Comparison of ENCODE assay signal across 1 cellular context in the genomic region with DNA sequence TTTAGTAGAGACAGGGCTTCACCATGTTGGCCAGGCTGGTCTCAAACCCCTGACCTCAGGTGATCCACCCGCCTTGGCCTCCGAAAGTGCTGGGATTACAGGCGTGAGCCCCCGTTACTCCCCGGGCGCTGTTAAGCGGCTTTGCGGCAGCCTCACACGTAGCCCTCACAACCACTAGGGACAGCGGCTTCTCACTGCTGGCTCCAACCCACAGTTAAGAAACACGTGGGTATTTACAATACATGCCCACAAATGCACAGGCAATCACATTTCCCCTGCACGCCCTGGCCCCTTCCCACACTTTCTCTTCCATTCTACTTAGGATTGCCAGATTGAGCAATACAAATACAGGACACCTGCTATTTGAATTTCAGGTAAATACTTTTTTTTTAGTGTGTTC.
TF ChIP-seq lines count a peak whose summit lies in the region.

No MANE protein-coding gene starts in this region.

TF ChIP-seq in K562, 482 proteins besides CTCF, POLR2A, EP300 and RAD21 (continued from another document):
- TF ChIP-seq, protein P1, sequence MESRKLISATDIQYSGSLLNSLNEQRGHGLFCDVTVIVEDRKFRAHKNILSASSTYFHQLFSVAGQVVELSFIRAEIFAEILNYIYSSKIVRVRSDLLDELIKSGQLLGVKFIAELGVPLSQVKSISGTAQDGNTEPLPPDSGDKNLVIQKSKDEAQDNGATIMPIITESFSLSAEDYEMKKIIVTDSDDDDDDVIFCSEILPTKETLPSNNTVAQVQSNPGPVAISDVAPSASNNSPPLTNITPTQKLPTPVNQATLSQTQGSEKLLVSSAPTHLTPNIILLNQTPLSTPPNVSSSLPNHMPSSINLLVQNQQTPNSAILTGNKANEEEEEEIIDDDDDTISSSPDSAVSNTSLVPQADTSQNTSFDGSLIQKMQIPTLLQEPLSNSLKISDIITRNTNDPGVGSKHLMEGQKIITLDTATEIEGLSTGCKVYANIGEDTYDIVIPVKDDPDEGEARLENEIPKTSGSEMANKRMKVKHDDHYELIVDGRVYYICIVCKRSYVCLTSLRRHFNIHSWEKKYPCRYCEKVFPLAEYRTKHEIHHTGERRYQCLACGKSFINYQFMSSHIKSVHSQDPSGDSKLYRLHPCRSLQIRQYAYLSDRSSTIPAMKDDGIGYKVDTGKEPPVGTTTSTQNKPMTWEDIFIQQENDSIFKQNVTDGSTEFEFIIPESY (CRISPR knock-in tag; IDR thresholded peaks at IDR 0.05), result peak; percentile 100
- TF ChIP-seq ZNF77 (CRISPR knock-in tag; IDR thresholded peaks at IDR 0.05) (no peak), MCM5 (IDR thresholded peaks at IDR 0.05; ENCODE audit: low read depth) (no peak), MYBL2 (IDR thresholded peaks at IDR 0.05; ENCODE audit: low read depth) (no peak), MYBL2 (CRISPR knock-in tag; IDR thresholded peaks at IDR 0.05; ENCODE audit: borderline replicate concordance) (no peak), PCBP2 (IDR thresholded peaks at IDR 0.05; ENCODE audit: low read depth, low read length, poor library complexity, severe bottlenecking) (no peak), ZNF143 (CRISPR knock-in tag; IDR thresholded peaks at IDR 0.05) (no peak), ZNF253 (CRISPR knock-in tag; conservative IDR thresholded peaks at IDR 0.05) (no peak), ZNF239 (CRISPR knock-in tag; IDR thresholded peaks at IDR 0.05) (no peak), KDM4B (IDR thresholded peaks at IDR 0.05; ENCODE audit: borderline replicate concordance in 2 of 2, low read depth in 1 of 2) (no peak), SIRT6 (IDR thresholded peaks at IDR 0.05; ENCODE audit: low read depth, low read length) (no peak)
- TF ChIP-seq, protein P2, sequence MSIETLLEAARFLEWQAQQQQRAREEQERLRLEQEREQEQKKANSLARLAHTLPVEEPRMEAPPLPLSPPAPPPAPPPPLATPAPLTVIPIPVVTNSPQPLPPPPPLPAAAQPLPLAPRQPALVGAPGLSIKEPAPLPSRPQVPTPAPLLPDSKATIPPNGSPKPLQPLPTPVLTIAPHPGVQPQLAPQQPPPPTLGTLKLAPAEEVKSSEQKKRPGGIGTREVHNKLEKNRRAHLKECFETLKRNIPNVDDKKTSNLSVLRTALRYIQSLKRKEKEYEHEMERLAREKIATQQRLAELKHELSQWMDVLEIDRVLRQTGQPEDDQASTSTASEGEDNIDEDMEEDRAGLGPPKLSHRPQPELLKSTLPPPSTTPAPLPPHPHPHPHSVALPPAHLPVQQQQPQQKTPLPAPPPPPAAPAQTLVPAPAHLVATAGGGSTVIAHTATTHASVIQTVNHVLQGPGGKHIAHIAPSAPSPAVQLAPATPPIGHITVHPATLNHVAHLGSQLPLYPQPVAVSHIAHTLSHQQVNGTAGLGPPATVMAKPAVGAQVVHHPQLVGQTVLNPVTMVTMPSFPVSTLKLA (conservative IDR thresholded peaks at IDR 0.05), result peak in 1 of 2 experiments; percentile 29; a peak in 1 of 4 replicates
- TF ChIP-seq, protein P3, sequence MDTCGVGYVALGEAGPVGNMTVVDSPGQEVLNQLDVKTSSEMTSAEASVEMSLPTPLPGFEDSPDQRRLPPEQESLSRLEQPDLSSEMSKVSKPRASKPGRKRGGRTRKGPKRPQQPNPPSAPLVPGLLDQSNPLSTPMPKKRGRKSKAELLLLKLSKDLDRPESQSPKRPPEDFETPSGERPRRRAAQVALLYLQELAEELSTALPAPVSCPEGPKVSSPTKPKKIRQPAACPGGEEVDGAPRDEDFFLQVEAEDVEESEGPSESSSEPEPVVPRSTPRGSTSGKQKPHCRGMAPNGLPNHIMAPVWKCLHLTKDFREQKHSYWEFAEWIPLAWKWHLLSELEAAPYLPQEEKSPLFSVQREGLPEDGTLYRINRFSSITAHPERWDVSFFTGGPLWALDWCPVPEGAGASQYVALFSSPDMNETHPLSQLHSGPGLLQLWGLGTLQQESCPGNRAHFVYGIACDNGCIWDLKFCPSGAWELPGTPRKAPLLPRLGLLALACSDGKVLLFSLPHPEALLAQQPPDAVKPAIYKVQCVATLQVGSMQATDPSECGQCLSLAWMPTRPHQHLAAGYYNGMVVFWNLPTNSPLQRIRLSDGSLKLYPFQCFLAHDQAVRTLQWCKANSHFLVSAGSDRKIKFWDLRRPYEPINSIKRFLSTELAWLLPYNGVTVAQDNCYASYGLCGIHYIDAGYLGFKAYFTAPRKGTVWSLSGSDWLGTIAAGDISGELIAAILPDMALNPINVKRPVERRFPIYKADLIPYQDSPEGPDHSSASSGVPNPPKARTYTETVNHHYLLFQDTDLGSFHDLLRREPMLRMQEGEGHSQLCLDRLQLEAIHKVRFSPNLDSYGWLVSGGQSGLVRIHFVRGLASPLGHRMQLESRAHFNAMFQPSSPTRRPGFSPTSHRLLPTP (IDR thresholded peaks at IDR 0.05; ENCODE audit: borderline replicate concordance, extremely low read depth, insufficient read length), result no peak
- TF ChIP-seq, protein P4, sequence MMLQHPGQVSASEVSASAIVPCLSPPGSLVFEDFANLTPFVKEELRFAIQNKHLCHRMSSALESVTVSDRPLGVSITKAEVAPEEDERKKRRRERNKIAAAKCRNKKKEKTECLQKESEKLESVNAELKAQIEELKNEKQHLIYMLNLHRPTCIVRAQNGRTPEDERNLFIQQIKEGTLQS (IDR thresholded peaks at IDR 0.05), result peak; percentile 52; the same call in 1 of the 2 replicates
- TF ChIP-seq, protein P4 (CRISPR knock-in tag; conservative IDR thresholded peaks at IDR 0.05), result no peak
- TF ChIP-seq, protein P5, sequence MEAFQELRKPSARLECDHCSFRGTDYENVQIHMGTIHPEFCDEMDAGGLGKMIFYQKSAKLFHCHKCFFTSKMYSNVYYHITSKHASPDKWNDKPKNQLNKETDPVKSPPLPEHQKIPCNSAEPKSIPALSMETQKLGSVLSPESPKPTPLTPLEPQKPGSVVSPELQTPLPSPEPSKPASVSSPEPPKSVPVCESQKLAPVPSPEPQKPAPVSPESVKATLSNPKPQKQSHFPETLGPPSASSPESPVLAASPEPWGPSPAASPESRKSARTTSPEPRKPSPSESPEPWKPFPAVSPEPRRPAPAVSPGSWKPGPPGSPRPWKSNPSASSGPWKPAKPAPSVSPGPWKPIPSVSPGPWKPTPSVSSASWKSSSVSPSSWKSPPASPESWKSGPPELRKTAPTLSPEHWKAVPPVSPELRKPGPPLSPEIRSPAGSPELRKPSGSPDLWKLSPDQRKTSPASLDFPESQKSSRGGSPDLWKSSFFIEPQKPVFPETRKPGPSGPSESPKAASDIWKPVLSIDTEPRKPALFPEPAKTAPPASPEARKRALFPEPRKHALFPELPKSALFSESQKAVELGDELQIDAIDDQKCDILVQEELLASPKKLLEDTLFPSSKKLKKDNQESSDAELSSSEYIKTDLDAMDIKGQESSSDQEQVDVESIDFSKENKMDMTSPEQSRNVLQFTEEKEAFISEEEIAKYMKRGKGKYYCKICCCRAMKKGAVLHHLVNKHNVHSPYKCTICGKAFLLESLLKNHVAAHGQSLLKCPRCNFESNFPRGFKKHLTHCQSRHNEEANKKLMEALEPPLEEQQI (IDR thresholded peaks at IDR 0.05), result peak; percentile 19; the same call in 1 of the 2 replicates
